In genomic region chr22:19179472-19180048, GRCh38 we compare ENCODE assay signal across 8 cellular contexts. TPM values are rescaled to one million over a fixed set of nuclear protein-coding genes. Genes with fewer than 3 reads are reported as not detected.
DNase-seq lines count a peak whose midpoint lies in the region; ATAC-seq, FAIRE-seq and TF ChIP-seq lines count a peak whose summit lies in the region.

No MANE protein-coding gene starts in this region.

- TF ChIP-seq CTCF in kidney (IDR thresholded peaks at IDR 0.05; ENCODE audit: borderline replicate concordance, extremely low read depth, insufficient read depth): peak; percentile 62

- intact Hi-C loops in kidney (cut with DNase I): no loop called here

- peak; percentile 72 for DNase-seq in DMS153 treated with DMSO at 0.1 percent for 48 hours (lab: John Stamatoyannopoulos, UW; ENCODE audit: unreplicated experiment)
- DNase-seq in NAMALWA (ENCODE audit: low spot score): peak; percentile 85
- DNase-seq in SKM-1 treated with dmso at 0.1 percent for 144 hours (lab: John Stamatoyannopoulos, UW; ENCODE audit: unreplicated experiment): peak; percentile 63
- peak; percentile 90 for DNase-seq in kidney
- DNase-seq in smooth muscle cell of the brain vasculature (ENCODE audit: low read depth, low spot score): peak; percentile 73
- no peak for DNase-seq in cortex of kidney (lab: John Stamatoyannopoulos, UW)

- no peaks in the 10 kb centered on the region for H3K9me3 ChIP-seq in kidney (ENCODE audit: control insufficient read depth in 1 of 2, low read length in 2 of 2)

- H3K4me3 ChIP-seq in kidney (ENCODE audit: low read length in 2 of 2): peak overlapping the region; percentile 25 to 73

- ATAC-seq in GM21619 (IDR thresholded peaks at IDR 0.05; ENCODE audit: unreplicated experiment): peak; percentile 31

- peaks cover 6 to 29% of the 10 kb centered on the region in 2 donors for H3K4me1 ChIP-seq in kidney (ENCODE audit: control insufficient read depth in 1 of 2, insufficient read depth in 1 of 2, low read depth in 1 of 2, low read length in 2 of 2)

- H3K27ac ChIP-seq in cingulate gyrus (ENCODE audit: low read depth, low read length) (peak overlapping the region; percentile 67), kidney (ENCODE audit: low read depth in 2 of 2, low read length in 2 of 2) (peak overlapping the region; percentile 25 to 72)

- H3K36me3 ChIP-seq in kidney (ENCODE audit: control insufficient read depth in 1 of 2, insufficient read depth in 2 of 2, low read length in 2 of 2): no peaks in the 10 kb centered on the region

- peak overlapping the region in 1 of 2 donors; percentile 62 for H3K9ac ChIP-seq in kidney (ENCODE audit: low read length in 2 of 2)

- FAIRE-seq in kidney (lab: Jason Lieb, UNC): no peak

RNA-seq across cellular contexts. Expression of gene SLC25A1, which starts 1.0 kb away (rescaled TPM):
- total RNA-seq in kidney: 62.6 TPM
- 128 TPM for polyA plus RNA-seq in kidney (ENCODE audit: insufficient read depth, low read depth, low replicate concordance)

RNA-seq across cellular contexts. Expression of gene GSC2, which starts 29.5 kb away (rescaled TPM):
- total RNA-seq in kidney: not detected
- polyA plus RNA-seq in kidney (ENCODE audit: insufficient read depth, low read depth, low replicate concordance): not detected

RNA-seq across cellular contexts. Expression of gene ESS2, which starts 35.1 kb away (rescaled TPM):
- total RNA-seq in kidney: 14.3 TPM
- 15.3 TPM for polyA plus RNA-seq in kidney (ENCODE audit: insufficient read depth, low read depth, low replicate concordance)

RNA-seq across cellular contexts. Expression of gene TSSK2, which starts 48.5 kb away (rescaled TPM):
- total RNA-seq in kidney: not detected
- not detected for polyA plus RNA-seq in kidney (ENCODE audit: insufficient read depth, low read depth, low replicate concordance)

RNA-seq across cellular contexts. Expression of gene DGCR2, which starts 57.3 kb away (rescaled TPM):
- total RNA-seq in kidney: 67.7 TPM
- polyA plus RNA-seq in kidney (ENCODE audit: insufficient read depth, low read depth, low replicate concordance): 37.5 TPM
